8 cellular contexts compared by ENCODE assay signal in genomic region chr10:44195120-44196007, GRCh38.
A peak's percentile ranks its signal among the peaks of the same experiment; 100 is the strongest.
DNase-seq lines count a peak whose midpoint lies in the region; ATAC-seq and TF ChIP-seq lines count a peak whose summit lies in the region.

No MANE protein-coding gene starts in this region.

- H3K36me3 Mint-ChIP-seq in activated naive CD4-positive, alpha-beta T cell treated with anti-CD3 and anti-CD28 coated beads, Interleukin-2, amount 50 U/mL, for 72 hours, result no peaks in the 10 kb centered on the region

- H3K4me3 ChIP-seq in astrocyte of the spinal cord (ENCODE audit: low read depth, low read length), result no peak overlapping the region
- no peak overlapping the region for H3K4me3 ChIP-seq in stomach

- no peaks in the 10 kb centered on the region for H3K36me3 ChIP-seq in stomach

- ATAC-seq in GM18873 (IDR thresholded peaks at IDR 0.05; ENCODE audit: low FRiP score, unreplicated experiment), result no peak
- no peak for ATAC-seq in activated naive CD4-positive, alpha-beta T cell treated with anti-CD3 and anti-CD28 coated beads, Interleukin-2, amount 50 U/mL, for 72 hours

- TF ChIP-seq CTCF in astrocyte of the spinal cord (IDR thresholded peaks at IDR 0.05; ENCODE audit: low read depth, low read length) (no peak), stomach (IDR thresholded peaks at IDR 0.05) (no peak)

- DNase-seq in HS-27A (ENCODE audit: low read depth), result peak; percentile 60
- DNase-seq in astrocyte of the spinal cord (ENCODE audit: low read depth, low spot score), result peak; percentile 96
- peak; percentile 87 for DNase-seq in hepatic stellate cell (ENCODE audit: low spot score)
- DNase-seq in stomach, result peak; percentile 44
- no peak for DNase-seq in effector CD8-positive, alpha-beta T cell (lab: John Stamatoyannopoulos, UW)
- DNase-seq in SIG-M5 (lab: John Stamatoyannopoulos, UW), result no peak
- DNase-seq in activated naive CD4-positive, alpha-beta T cell treated with anti-CD3 and anti-CD28 coated beads, Interleukin-2, amount 50 U/mL, for 72 hours (ENCODE audit: low spot score in 2 of 2), result no peak

- no peaks in the 10 kb centered on the region for H3K9me3 ChIP-seq in stomach

- H3K27me3 ChIP-seq in stomach, result no peaks in the 10 kb centered on the region

- WGBS in stomach, 5 donors, result 40 to 49% (median 46%) methylated on average over 9 of the region's 9 CpGs

- TF ChIP-seq EP300 in stomach (IDR thresholded peaks at IDR 0.05), result no peak

- no peak overlapping the region for H3K27ac Mint-ChIP-seq in activated naive CD4-positive, alpha-beta T cell treated with anti-CD3 and anti-CD28 coated beads, Interleukin-2, amount 50 U/mL, for 72 hours

- H3K9me3 Mint-ChIP-seq in activated naive CD4-positive, alpha-beta T cell treated with anti-CD3 and anti-CD28 coated beads, Interleukin-2, amount 50 U/mL, for 72 hours, result peaks cover 4 to 5% of the 10 kb centered on the region in 2 donors

- no peak overlapping the region for H3K27ac ChIP-seq in stomach

- in situ Hi-C loops in astrocyte of the spinal cord (cut with HindIII; ENCODE audit: low sequenced_read_pairs), result no loop called here

- no peak for TF ChIP-seq POLR2A in stomach (IDR thresholded peaks at IDR 0.05)

- H3K4me1 ChIP-seq in stomach, result peaks cover 12 to 17% (median 15%) of the 10 kb centered on the region in 4 donors

- intact Hi-C loops in stomach (cut with DNase I; ENCODE audit: low total_unique reads), result no loop called here

Comparison
In these comparisons a context has a peak if more than half of its experiments do, and no peak if none do; other contexts are left out.
1. DNase-seq: peak in HS-27A (single experiment), astrocyte of the spinal cord (single experiment), hepatic stellate cell (single experiment) and stomach (single experiment); none in effector CD8-positive, alpha-beta T cell (single experiment), SIG-M5 (single experiment) and activated naive CD4-positive, alpha-beta T cell treated with anti-CD3 and anti-CD28 coated beads, Interleukin-2, amount 50 U/mL, for 72 hours (0 of 2).